In the genomic region with DNA sequence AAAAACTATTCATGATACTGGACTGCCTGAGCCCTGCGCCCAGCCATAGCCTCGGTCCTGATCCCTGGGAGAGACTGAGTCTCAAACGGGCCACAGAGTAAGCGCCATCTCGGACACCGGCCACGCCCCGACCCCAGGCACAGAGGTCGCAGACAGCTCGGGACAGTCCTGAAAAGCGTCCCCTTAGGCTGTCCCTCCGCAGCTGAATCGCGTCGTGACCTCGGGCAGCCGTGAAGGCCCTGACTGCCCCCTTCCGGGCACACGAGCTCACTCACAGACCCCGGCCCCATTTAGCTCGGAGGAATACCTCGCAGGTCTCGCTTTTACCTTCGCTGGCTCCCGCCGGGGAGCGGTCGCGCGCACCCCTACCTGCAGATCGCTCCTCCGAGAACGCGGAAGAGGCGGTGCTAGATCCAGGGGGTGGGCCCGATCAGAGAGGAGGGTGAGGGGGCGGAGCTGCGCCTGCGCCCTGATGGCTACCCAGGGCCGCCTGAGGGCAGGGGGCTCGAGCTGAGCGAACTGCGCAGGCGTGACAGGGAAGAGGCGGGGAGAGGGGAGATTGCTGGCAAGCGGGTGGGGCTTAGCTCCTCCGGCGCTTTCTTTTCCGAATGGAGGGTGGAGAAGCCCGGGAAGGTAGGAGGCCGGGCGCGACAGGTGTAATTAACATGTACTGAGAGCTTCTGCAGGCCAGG, we compare ENCODE assay signal across 8 cellular contexts. TPM values are rescaled to one million over a fixed set of nuclear protein-coding genes. Genes with fewer than 3 reads are reported as not detected.
DNase-seq lines count a peak whose midpoint lies in the region; ATAC-seq and TF ChIP-seq lines count a peak whose summit lies in the region.

Gene MKNK1 (minus strand): TSS at position 411 of the 692 bp plus-strand sequence. CDS start 20,941 bp downstream, outside the sequence.

- H3K27ac Mint-ChIP-seq in nephron progenitor cell = peak within 1 kb of the TSS; percentile 47
- H3K27ac Mint-ChIP-seq in stimulated activated naive CD8-positive, alpha-beta T cell treated with anti-CD3 and anti-CD28 coated beads, Interleukin-15, amount 100 ng/mL, for 72 hours = peak within 1 kb of the TSS; percentile 79 to 84

- peak within 1 kb of the TSS; percentile 91 for H3K4me3 Mint-ChIP-seq in nephron progenitor cell
- peak within 1 kb of the TSS; percentile 88 to 92 for H3K4me3 Mint-ChIP-seq in stimulated activated naive CD8-positive, alpha-beta T cell treated with anti-CD3 and anti-CD28 coated beads, Interleukin-15, amount 100 ng/mL, for 72 hours

- TF ChIP-seq CTCF in fibroblast of the aortic adventitia (IDR thresholded peaks at IDR 0.05; ENCODE audit: insufficient read depth, low read length) = peak; percentile 29
- TF ChIP-seq CTCF in nephron progenitor cell (IDR thresholded peaks at IDR 0.05) = peak; percentile 34

- peaks cover 44% of the 10 kb centered on the region for H3K4me1 Mint-ChIP-seq in nephron progenitor cell
- peaks cover 62% of the 10 kb centered on the region for H3K4me1 Mint-ChIP-seq in stimulated activated naive CD8-positive, alpha-beta T cell treated with anti-CD3 and anti-CD28 coated beads, Interleukin-15, amount 100 ng/mL, for 72 hours

- peak; percentile 96 for ATAC-seq in stimulated activated naive CD8-positive, alpha-beta T cell treated with anti-CD3 and anti-CD28 coated beads, Interleukin-15, amount 100 ng/mL, for 72 hours

- H3K4me3 ChIP-seq in fibroblast of the aortic adventitia (ENCODE audit: low read depth, low read length) = peak within 1 kb of the TSS; percentile 97

- H3K36me3 Mint-ChIP-seq in nephron progenitor cell (ENCODE audit: low read depth) = no peaks in the 10 kb centered on the region

- no peaks in the 10 kb centered on the region for H3K9me3 Mint-ChIP-seq in nephron progenitor cell
- no peaks in the 10 kb centered on the region for H3K9me3 Mint-ChIP-seq in stimulated activated naive CD8-positive, alpha-beta T cell treated with anti-CD3 and anti-CD28 coated beads, Interleukin-15, amount 100 ng/mL, for 72 hours

- peaks cover 18% of the 10 kb centered on the region for H3K27me3 Mint-ChIP-seq in nephron progenitor cell (ENCODE audit: low read depth, poor library complexity)
- H3K27me3 Mint-ChIP-seq in stimulated activated naive CD8-positive, alpha-beta T cell treated with anti-CD3 and anti-CD28 coated beads, Interleukin-15, amount 100 ng/mL, for 72 hours = no peaks in the 10 kb centered on the region

- DNase-seq in ELR (ENCODE audit: low read depth) (peak; percentile 95), H4 (ENCODE audit: low spot score) (peak; percentile 94), LoVo (ENCODE audit: low spot score) (peak; percentile 98), SIG-M5 (lab: John Stamatoyannopoulos, UW) (peak; percentile 44), activated gamma-delta T cell (lab: John Stamatoyannopoulos, UW) (peak; percentile 97), fibroblast of the aortic adventitia (ENCODE audit: low read depth) (peak; percentile 91), nephron progenitor cell (peak; percentile 99)
- peak; percentile 96 to 97 for DNase-seq in stimulated activated naive CD8-positive, alpha-beta T cell treated with anti-CD3 and anti-CD28 coated beads, Interleukin-15, amount 100 ng/mL, for 72 hours

RNA-seq across cellular contexts. Expression of gene MKNK1, which starts in this region (rescaled TPM):
- 21.8 and 23.2 TPM in 2 replicates for total RNA-seq in H4 (2014; rRNA removed; shearing (Covaris generic))
- total RNA-seq in fibroblast of the aortic adventitia (ENCODE audit: low replicate concordance) = 15.4 and 17.7 TPM in 2 replicates

Comparison
In these comparisons a context has a peak if more than half of its experiments do, and no peak if none do; other contexts are left out.
1. Peak in every context shown above with its lines: DNase-seq, ATAC-seq and H3K4me3 ChIP-seq.
2. DNase-seq: peak in every context shown above with its lines; median percentile 99 in nephron progenitor cell; 98 in LoVo; 97 in activated gamma-delta T cell; 96 in stimulated activated naive CD8-positive, alpha-beta T cell treated with anti-CD3 and anti-CD28 coated beads, Interleukin-15, amount 100 ng/mL, for 72 hours; 95 in ELR; 94 in H4; 91 in fibroblast of the aortic adventitia; 44 in SIG-M5.